Comparison of ENCODE assay signal across 1 cellular context in genomic region chr22:40499187-40499753, GRCh38.
TF ChIP-seq lines count a peak whose summit lies in the region.

No MANE protein-coding gene starts in this region.

TF ChIP-seq in A549, 52 proteins besides CTCF, POLR2A, EP300 and RAD21 (continued from another document):
- TF ChIP-seq HMGXB4 (CRISPR knock-in tag; IDR thresholded peaks at IDR 0.05; ENCODE audit: borderline replicate concordance) (no peak), CEBPB (IDR thresholded peaks at IDR 0.05) (peak in 1 of 2 experiments; percentile 68; a peak in 1 of 4 replicates), EHMT2 (IDR thresholded peaks at IDR 0.05; ENCODE audit: low read depth) (no peak), PHF8 (IDR thresholded peaks at IDR 0.05; ENCODE audit: borderline replicate concordance, low read depth) (no peak), SREBF2 (IDR thresholded peaks at IDR 0.05) (no peak), ZSCAN20 (CRISPR knock-in tag; IDR thresholded peaks at IDR 0.05) (no peak), SMC3 (IDR thresholded peaks at IDR 0.05) (no peak; the same call in 2 of the 3 replicates), ZFP36 (IDR thresholded peaks at IDR 0.05; ENCODE audit: borderline replicate concordance, partially characterized antibody) (no peak), PBX3 (IDR thresholded peaks at IDR 0.05) (peak; percentile 64), NR3C1 (IDR thresholded peaks at IDR 0.05) (no peak; the same call in 2 of the 3 replicates), HOXB5 (CRISPR knock-in tag; IDR thresholded peaks at IDR 0.05) (no peak), HEYL (CRISPR knock-in tag; IDR thresholded peaks at IDR 0.05) (no peak), RFX5 (IDR thresholded peaks at IDR 0.05) (no peak), FOSL2 (IDR thresholded peaks at IDR 0.05) (peak; percentile 95), FOSL2 (CRISPR knock-in tag; IDR thresholded peaks at IDR 0.05) (peak; percentile 96), NFE2L2 (conservative IDR thresholded peaks at IDR 0.05; ENCODE audit: low read length) (no peak), HOXA7 (CRISPR knock-in tag; IDR thresholded peaks at IDR 0.05) (0 out of 2 replicates have a peak, but pooled peaks have one; percentile 33), FOXS1 (CRISPR knock-in tag; IDR thresholded peaks at IDR 0.05) (no peak), CHD4 (IDR thresholded peaks at IDR 0.05; ENCODE audit: borderline replicate concordance) (no peak), POLR2AphosphoS2 (conservative IDR thresholded peaks at IDR 0.05; ENCODE audit: low read length) (no peak), CBX2 (IDR thresholded peaks at IDR 0.05; ENCODE audit: borderline replicate concordance, low read depth) (no peak), ZC3H11A (IDR thresholded peaks at IDR 0.05) (no peak), TP53 (CRISPR knock-in tag; IDR thresholded peaks at IDR 0.05) (no peak), ZNF302 (CRISPR knock-in tag; IDR thresholded peaks at IDR 0.05) (no peak), TFCP2L1 (CRISPR knock-in tag; IDR thresholded peaks at IDR 0.05) (no peak), RNF2 (IDR thresholded peaks at IDR 0.05; ENCODE audit: borderline replicate concordance, low read depth) (no peak), CHD2 (IDR thresholded peaks at IDR 0.05; ENCODE audit: low read length, partially characterized antibody) (no peak), KDM1A (IDR thresholded peaks at IDR 0.05; ENCODE audit: low read depth) (no peak), MAZ (IDR thresholded peaks at IDR 0.05; ENCODE audit: borderline replicate concordance, low read depth, low read length) (no peak), CBX8 (IDR thresholded peaks at IDR 0.05) (no peak)
- TF ChIP-seq, protein P1, sequence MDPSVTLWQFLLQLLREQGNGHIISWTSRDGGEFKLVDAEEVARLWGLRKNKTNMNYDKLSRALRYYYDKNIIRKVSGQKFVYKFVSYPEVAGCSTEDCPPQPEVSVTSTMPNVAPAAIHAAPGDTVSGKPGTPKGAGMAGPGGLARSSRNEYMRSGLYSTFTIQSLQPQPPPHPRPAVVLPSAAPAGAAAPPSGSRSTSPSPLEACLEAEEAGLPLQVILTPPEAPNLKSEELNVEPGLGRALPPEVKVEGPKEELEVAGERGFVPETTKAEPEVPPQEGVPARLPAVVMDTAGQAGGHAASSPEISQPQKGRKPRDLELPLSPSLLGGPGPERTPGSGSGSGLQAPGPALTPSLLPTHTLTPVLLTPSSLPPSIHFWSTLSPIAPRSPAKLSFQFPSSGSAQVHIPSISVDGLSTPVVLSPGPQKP (IDR thresholded peaks at IDR 0.05; ENCODE audit: low read depth, low read length): no peak
